In the genomic region with DNA sequence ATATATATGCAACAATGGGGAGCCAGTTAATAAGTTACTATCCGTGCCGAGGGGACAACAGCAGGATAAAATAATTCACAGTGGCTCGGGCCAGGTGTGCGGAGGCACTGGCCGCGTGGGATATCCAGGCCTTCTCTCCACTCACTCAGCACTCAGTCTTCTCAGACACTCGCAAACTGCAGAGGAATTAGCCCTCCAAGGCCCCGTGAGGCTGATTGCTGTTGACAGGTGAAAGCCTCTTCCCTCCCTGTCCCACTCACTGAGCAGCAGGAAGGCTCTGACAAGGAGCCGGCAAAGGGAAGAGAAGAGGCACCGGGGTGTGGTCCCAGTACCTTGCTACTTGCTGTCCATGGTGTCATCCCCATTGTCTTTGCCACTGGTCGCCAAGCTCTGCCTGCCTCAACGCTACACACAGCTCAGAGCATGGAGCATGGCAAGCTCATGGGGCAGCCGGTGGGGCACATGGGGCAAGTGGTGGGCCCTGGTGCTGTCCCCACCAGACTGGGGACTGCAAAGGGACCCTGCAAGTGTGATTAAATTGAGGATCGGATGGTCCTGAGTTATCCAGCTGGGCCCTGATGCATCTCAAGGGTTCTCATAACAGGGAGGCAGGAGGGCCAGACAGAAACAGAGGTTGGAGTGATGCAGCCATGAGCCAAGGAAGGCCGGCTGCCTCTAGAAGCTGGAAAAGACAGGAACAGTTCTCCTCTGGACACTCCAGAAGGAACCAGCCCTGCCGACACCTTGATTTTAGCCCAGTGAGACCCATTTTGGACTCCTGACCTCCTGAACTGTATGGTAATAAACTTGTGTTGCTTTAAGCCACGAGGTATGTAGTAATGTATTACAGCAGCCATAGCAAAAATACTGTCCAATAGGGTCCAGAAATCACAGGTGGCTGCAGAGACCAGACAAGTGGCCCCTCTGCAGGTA, we compare ENCODE assay signal across 15 cellular contexts.
"Had no signal": no experiment of that assay in that cellular context is flagged by ENCODE, and none has a peak within 500 bp of the region (broad histone marks: within the 10 kb centered on the region; RNA-seq: fewer than 3 reads in every experiment).

No MANE protein-coding gene starts in this region.

- H3K4me3 Mint-ChIP-seq: activated B cell treated with CpG ODN at 0.5 μM for 24 hours; activated CD4-positive, alpha-beta T cell treated with anti-CD3 and anti-CD28 coated beads, Interleukin-2, amount 10 ng/mL, durations not matched to agents 24 days and 14 days; activated naive CD4-positive, alpha-beta T cell treated with anti-CD3 and anti-CD28 coated beads, Interleukin-2, amount 10 ng/mL, durations not matched to agents 7 days and 5 days; central memory CD8-positive, alpha-beta T cell; dendritic cell treated with granulocyte-macrophage colony-stimulating factor and Interleukin-4, amounts not matched to agents 40 ng/mL and 50 ng/mL, for 4 days; effector memory CD8-positive, alpha-beta T cell; naive thymus-derived CD4-positive, alpha-beta T cell; T-helper 17 cell had no signal

- H3K36me3 Mint-ChIP-seq: activated naive CD4-positive, alpha-beta T cell treated with anti-CD3 and anti-CD28 coated beads, Interleukin-2, amount 10 ng/mL, durations not matched to agents 7 days and 5 days had no signal

- H3K27ac ChIP-seq: adrenal gland, prostate gland, thyroid gland had no signal

- DNase-seq: activated B cell treated with CpG ODN at 0.5 μM for 24 hours; activated CD4-positive, alpha-beta T cell treated with anti-CD3 and anti-CD28 coated beads, Interleukin-2, amount 10 ng/mL, durations not matched to agents 24 days and 14 days; activated CD8-positive, alpha-beta memory T cell treated with anti-CD3 and anti-CD28 coated beads for 24 hours; activated naive CD4-positive, alpha-beta T cell treated with anti-CD3 and anti-CD28 coated beads, Interleukin-2, amount 10 ng/mL, durations not matched to agents 7 days and 5 days; activated T-cell treated with anti-CD3 and anti-CD28 coated beads for 4 hours; adrenal gland; effector memory CD8-positive, alpha-beta T cell; hypothalamus; naive thymus-derived CD4-positive, alpha-beta T cell; T-helper 17 cell; thyroid gland had no signal

- H3K4me1 Mint-ChIP-seq: activated CD4-positive, alpha-beta T cell treated with anti-CD3 and anti-CD28 coated beads, Interleukin-2, amount 10 ng/mL, durations not matched to agents 24 days and 14 days; activated naive CD4-positive, alpha-beta T cell treated with anti-CD3 and anti-CD28 coated beads, Interleukin-2, amount 10 ng/mL, durations not matched to agents 7 days and 5 days had no signal

- H3K27ac Mint-ChIP-seq: activated B cell treated with CpG ODN at 0.5 μM for 24 hours; activated CD4-positive, alpha-beta T cell treated with anti-CD3 and anti-CD28 coated beads, Interleukin-2, amount 10 ng/mL, durations not matched to agents 24 days and 14 days; activated naive CD4-positive, alpha-beta T cell treated with anti-CD3 and anti-CD28 coated beads, Interleukin-2, amount 10 ng/mL, durations not matched to agents 7 days and 5 days; activated T-helper 2 cell treated with anti-CD3 and anti-CD28 coated beads, Interferon-gamma antibody, Interleukin-2, Interleukin-4, amounts not matched to agents 10 μg/mL and 5 μg/mL and 100 μg/mL, durations not matched to agents 14 hours and 24 hours and 36 hours; dendritic cell treated with granulocyte-macrophage colony-stimulating factor and Interleukin-4, amounts not matched to agents 40 ng/mL and 50 ng/mL, for 4 days; effector memory CD8-positive, alpha-beta T cell; naive thymus-derived CD4-positive, alpha-beta T cell; T-helper 17 cell had no signal

- H3K27me3 ChIP-seq: adrenal gland, thyroid gland had no signal

- H3K9me3 ChIP-seq: adrenal gland, prostate gland, thyroid gland had no signal

- H3K36me3 ChIP-seq: adrenal gland, prostate gland, thyroid gland had no signal

- ATAC-seq: effector memory CD8-positive, alpha-beta T cell; naive thymus-derived CD4-positive, alpha-beta T cell; T-helper 17 cell had no signal

- H3K4me1 ChIP-seq: adrenal gland, prostate gland had no signal

- H3K4me3 ChIP-seq: adrenal gland, prostate gland, thyroid gland had no signal
